8 cellular contexts compared by ENCODE assay signal in genomic region chr6:131368077-131368911, GRCh38.
DNase-seq lines count a peak whose midpoint lies in the region; ATAC-seq and TF ChIP-seq lines count a peak whose summit lies in the region.

No MANE protein-coding gene starts in this region.

- no peaks in the 10 kb centered on the region for H3K27me3 ChIP-seq in breast epithelium

- H3K9me3 ChIP-seq in breast epithelium: no peaks in the 10 kb centered on the region

- CTCF ChIA-PET in MCF 10A (lab: Yijun Ruan, JAX): interaction anchor here (0.6 kb wide), 1 partner anchor 495 kb away, joined by 3 read pairs; no protein-coding TSS in a partner anchor

- H3K4me3 ChIP-seq in breast epithelium: no peak overlapping the region

- H3K36me3 Mint-ChIP-seq in MCF 10A (ENCODE audit: insufficient read depth, unreplicated experiment) (no peaks in the 10 kb centered on the region), nephron progenitor cell (ENCODE audit: low read depth) (peaks cover 9% of the 10 kb centered on the region)

- intact Hi-C loops in breast epithelium (cut with DNase I; ENCODE audit: low total_unique reads): no loop called here
- intact Hi-C loops in MCF 10A (cut with micrococcal nuclease): no loop called here

- H3K27me3 Mint-ChIP-seq in MCF 10A (ENCODE audit: insufficient read depth, unreplicated experiment) (no peaks in the 10 kb centered on the region), nephron progenitor cell (ENCODE audit: low read depth, poor library complexity) (peaks cover 3% of the 10 kb centered on the region)

- TF ChIP-seq CTCF in breast epithelium (IDR thresholded peaks at IDR 0.05): no peak
- no peak for TF ChIP-seq CTCF in MCF 10A (IDR thresholded peaks at IDR 0.05; ENCODE audit: unreplicated experiment)
- TF ChIP-seq CTCF in nephron progenitor cell (IDR thresholded peaks at IDR 0.05): no peak

- TF ChIP-seq POLR2A in breast epithelium (IDR thresholded peaks at IDR 0.05): no peak

- H3K27ac Mint-ChIP-seq in MCF 10A (ENCODE audit: low read depth, unreplicated experiment) (no peak overlapping the region), nephron progenitor cell (no peak overlapping the region)

- BruUV-seq in MCF 10A (replicated peaks; lab: Mats Ljungman, UMichigan): no TSS peak

- ATAC-seq in HG03103 (IDR thresholded peaks at IDR 0.05; ENCODE audit: low read depth, unreplicated experiment): peak; percentile 78

- H3K4me1 Mint-ChIP-seq in MCF 10A (ENCODE audit: insufficient read depth, unreplicated experiment): no peaks in the 10 kb centered on the region
- peaks cover 20% of the 10 kb centered on the region for H3K4me1 Mint-ChIP-seq in nephron progenitor cell

- H3K4me3 Mint-ChIP-seq in MCF 10A (ENCODE audit: unreplicated experiment) (no peak overlapping the region), nephron progenitor cell (no peak overlapping the region)

- H3K36me3 ChIP-seq in breast epithelium: no peaks in the 10 kb centered on the region

- peaks cover 0 to 5% of the 10 kb centered on the region in 2 donors for H3K4me1 ChIP-seq in breast epithelium

- H3K9me3 Mint-ChIP-seq in MCF 10A (ENCODE audit: unreplicated experiment) (no peaks in the 10 kb centered on the region), nephron progenitor cell (peaks cover 23% of the 10 kb centered on the region)

- POLR2A ChIA-PET in MCF 10A (lab: Yijun Ruan, JAX): no interaction called here

- peak overlapping the region in 1 of 2 donors; percentile 62 for H3K27ac ChIP-seq in breast epithelium

- DNase-seq in breast epithelium (ENCODE audit: low spot score in 2 of 2) (peak; percentile 43 to 61), MCF 10A (ENCODE audit: unreplicated experiment) (no peak), RPMI7951 (ENCODE audit: low read depth) (peak; percentile 84), iPS-NIHi11 (ENCODE audit: low spot score) (peak; percentile 55), nephron progenitor cell (no peak), amniotic stem cell (lab: John Stamatoyannopoulos, UW) (no peak), GOT3 (lab: John Stamatoyannopoulos, UW) (no peak)

Comparison
In these comparisons a context has a peak if more than half of its experiments do, and no peak if none do; other contexts are left out.
1. DNase-seq: peak in breast epithelium (2 of 2), RPMI7951 (single experiment) and iPS-NIHi11 (single experiment); none in MCF 10A (single experiment), nephron progenitor cell (single experiment), amniotic stem cell (single experiment) and GOT3 (single experiment).